Comparison of ENCODE assay signal across 8 cellular contexts in genomic region chr11:67288452-67289225, GRCh38. TPM values are rescaled to one million over a fixed set of nuclear protein-coding genes. Genes with fewer than 3 reads are reported as not detected.
A peak's percentile ranks its signal among the peaks of the same experiment; 100 is the strongest.
DNase-seq lines count a peak whose midpoint lies in the region; ATAC-seq and TF ChIP-seq lines count a peak whose summit lies in the region.

No MANE protein-coding gene starts in this region.

- H3K27me3 ChIP-seq in GM23248 (replicated peaks; ENCODE audit: insufficient read depth) = no peaks in the 10 kb centered on the region
- no peaks in the 10 kb centered on the region for H3K27me3 ChIP-seq in RWPE2 (ENCODE audit: insufficient read depth, poor library complexity, severe bottlenecking)
- H3K27me3 ChIP-seq in neuron (ENCODE audit: insufficient read depth, low read length) = no peaks in the 10 kb centered on the region

- H3K4me3 ChIP-seq in GM23248 = peak overlapping the region; percentile 81
- peak overlapping the region; percentile 67 for H3K4me3 ChIP-seq in RWPE2 (ENCODE audit: severe bottlenecking)
- H3K4me3 ChIP-seq in foreskin fibroblast (ENCODE audit: low read depth in 1 of 2, low read length in 2 of 2) = peak overlapping the region; percentile 70 to 71
- peak overlapping the region; percentile 72 for H3K4me3 ChIP-seq in neuron (ENCODE audit: low read length)

- H3K9me3 ChIP-seq in ES-I3 (ENCODE audit: control insufficient read depth, insufficient read depth, low read length) (no peaks in the 10 kb centered on the region), GM23248 (ENCODE audit: low read depth) (no peaks in the 10 kb centered on the region), RWPE2 (ENCODE audit: severe bottlenecking) (no peaks in the 10 kb centered on the region), neuron (ENCODE audit: low read length) (no peaks in the 10 kb centered on the region)

- 0 to 1% methylated on average over 51 to 60 of the region's 87 CpGs for WGBS in GM23248 (ENCODE audit: low coverage in 1 of 2, low lambda C conversion rate in 2 of 2, missing lambda C conversion rate in 2 of 2), 2 experiments

- H4K20me1 ChIP-seq in GM23248 (ENCODE audit: insufficient read depth) = no peaks in the 10 kb centered on the region; the same call in 1 of the 2 replicates

- TF ChIP-seq CTCF in RWPE2 (IDR thresholded peaks at IDR 0.05; ENCODE audit: poor library complexity, severe bottlenecking) = peak; percentile 32
- no peak for TF ChIP-seq CTCF in foreskin fibroblast (IDR thresholded peaks at IDR 0.05; ENCODE audit: low read depth, low read length)

- ATAC-seq in RWPE2 (ENCODE audit: low read depth) = peak; percentile 68

- DNase-seq in GM23248 (peak; percentile 96), Kasumi-1 (lab: John Stamatoyannopoulos, UW) (peak; percentile 93 to 95), RWPE2 (ENCODE audit: low spot score) (no peak), activated gamma-delta T cell (lab: John Stamatoyannopoulos, UW) (peak; percentile 87), foreskin fibroblast (peak; percentile 87 to 94), stromal cell of bone marrow (ENCODE audit: low read depth) (peak; percentile 77)

- peak overlapping the region; percentile 84 for H3K4me2 ChIP-seq in GM23248 (ENCODE audit: unreplicated experiment)

- H3K4me1 ChIP-seq in ES-I3 (ENCODE audit: insufficient read depth, low read length) (peaks cover 9% of the 10 kb centered on the region), GM23248 (ENCODE audit: insufficient read depth) (peaks cover 28% of the 10 kb centered on the region), RWPE2 (ENCODE audit: insufficient read depth, poor library complexity, severe bottlenecking) (peaks cover 13% of the 10 kb centered on the region), neuron (ENCODE audit: insufficient read depth, low read length) (peaks cover 15% of the 10 kb centered on the region)

- H3K9me2 ChIP-seq in GM23248 (ENCODE audit: insufficient read depth) = no peaks in the 10 kb centered on the region

- H2AFZ ChIP-seq in GM23248 = peak overlapping the region; percentile 76
- peak overlapping the region; percentile 86 for H2AFZ ChIP-seq in neuron (ENCODE audit: low read depth, low read length)

- in situ Hi-C loops in GM23248 (cut with MboI) = no loop called here

- peak overlapping the region; percentile 67 for H3K9ac ChIP-seq in ES-I3 (ENCODE audit: low read depth, low read length)
- H3K9ac ChIP-seq in GM23248 = peak overlapping the region; percentile 91

- H3K27ac ChIP-seq in GM23248 (peak overlapping the region; percentile 92), RWPE2 (ENCODE audit: poor library complexity, severe bottlenecking) (peak overlapping the region; percentile 91)

- peaks cover 24% of the 10 kb centered on the region for H3F3A ChIP-seq in GM23248 (ENCODE audit: insufficient read depth)

- H3K36me3 ChIP-seq in ES-I3 (ENCODE audit: insufficient read depth, low read length) (no peaks in the 10 kb centered on the region), GM23248 (ENCODE audit: low read depth) (no peaks in the 10 kb centered on the region; the same call in 1 of the 2 replicates), RWPE2 (ENCODE audit: low read depth) (peaks cover 46% of the 10 kb centered on the region), neuron (ENCODE audit: insufficient read depth, low read length) (peaks cover 32% of the 10 kb centered on the region)

- peaks cover 22% of the 10 kb centered on the region for H3K79me2 ChIP-seq in GM23248 (ENCODE audit: insufficient read depth)

RNA-seq across cellular contexts. Expression of gene ANKRD13D, which starts 0.5 kb away (rescaled TPM):
- 27.6 and 42.9 TPM in 2 replicates for total RNA-seq in GM23248 (2014; rRNA removed; shearing (Covaris generic))
- 13.4 and 16.4 TPM in 2 replicates for polyA plus RNA-seq in GM23248 (2016; fragmentation: Nextera tagmentation; extraction: Ambion mirVana)

RNA-seq across cellular contexts. Expression of gene SSH3, which starts 14.7 kb away (rescaled TPM):
- 20.1 and 41.6 TPM in 2 replicates for total RNA-seq in GM23248 (2014; rRNA removed; shearing (Covaris generic))
- 25.2 and 26.4 TPM in 2 replicates for polyA plus RNA-seq in GM23248 (2016; fragmentation: Nextera tagmentation; extraction: Ambion mirVana)

RNA-seq across cellular contexts. Expression of gene GRK2, which starts 22.4 kb away (rescaled TPM):
- total RNA-seq in GM23248 (2014; rRNA removed; shearing (Covaris generic)) = 43.0 and 54.9 TPM in 2 replicates
- polyA plus RNA-seq in GM23248 (2016; fragmentation: Nextera tagmentation; extraction: Ambion mirVana) = 6.0 and 7.8 TPM in 2 replicates
